ENCODE assay signal across 1 cellular context in the genomic region with DNA sequence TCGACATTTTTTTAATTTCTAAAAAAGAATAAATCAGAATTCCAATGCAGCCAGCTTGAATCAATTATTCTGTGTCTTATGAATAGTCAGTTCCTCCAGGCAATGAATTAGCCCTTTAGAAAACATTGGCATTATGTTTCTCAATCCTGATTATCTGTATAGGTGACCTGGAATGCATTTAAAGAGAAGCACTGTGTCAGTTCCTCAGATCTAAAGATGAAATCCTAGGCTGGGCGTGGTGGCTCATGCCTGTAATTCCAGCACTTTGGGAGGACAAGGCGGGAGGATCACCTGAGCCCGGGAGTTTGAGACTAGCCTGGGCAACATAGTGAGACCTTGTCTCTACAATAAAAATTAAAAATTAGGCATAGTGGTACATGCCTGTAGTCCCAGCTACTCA.
TF ChIP-seq lines count a peak whose summit lies in the region.

No MANE protein-coding gene starts in this region.

TF ChIP-seq in endothelial cell of umbilical vein, 7 proteins besides CTCF, POLR2A, EP300 and RAD21:
- no peak for TF ChIP-seq GATA2 (IDR thresholded peaks at IDR 0.05; ENCODE audit: insufficient read depth, insufficient read length, low read depth, low read length)
- TF ChIP-seq POLR2AphosphoS5 (IDR thresholded peaks at IDR 0.05; ENCODE audit: insufficient read depth, low read depth, low read length), result no peak
- TF ChIP-seq MYC (IDR thresholded peaks at IDR 0.05; ENCODE audit: low read depth, low read length), result no peak
- no peak for TF ChIP-seq EZH2 (IDR thresholded peaks at IDR 0.05; ENCODE audit: borderline replicate concordance, low read depth, low read length, severe bottlenecking)
- TF ChIP-seq, protein P1, sequence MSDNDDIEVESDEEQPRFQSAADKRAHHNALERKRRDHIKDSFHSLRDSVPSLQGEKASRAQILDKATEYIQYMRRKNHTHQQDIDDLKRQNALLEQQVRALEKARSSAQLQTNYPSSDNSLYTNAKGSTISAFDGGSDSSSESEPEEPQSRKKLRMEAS (IDR thresholded peaks at IDR 0.05; ENCODE audit: insufficient read depth, insufficient read length), result no peak
- TF ChIP-seq FOS (IDR thresholded peaks at IDR 0.05; ENCODE audit: borderline replicate concordance, insufficient read depth, low read length), result no peak
- TF ChIP-seq JUN (IDR thresholded peaks at IDR 0.05; ENCODE audit: borderline replicate concordance, insufficient read depth, insufficient read length, low read depth), result no peak
